8 cellular contexts compared by ENCODE assay signal in the genomic region with DNA sequence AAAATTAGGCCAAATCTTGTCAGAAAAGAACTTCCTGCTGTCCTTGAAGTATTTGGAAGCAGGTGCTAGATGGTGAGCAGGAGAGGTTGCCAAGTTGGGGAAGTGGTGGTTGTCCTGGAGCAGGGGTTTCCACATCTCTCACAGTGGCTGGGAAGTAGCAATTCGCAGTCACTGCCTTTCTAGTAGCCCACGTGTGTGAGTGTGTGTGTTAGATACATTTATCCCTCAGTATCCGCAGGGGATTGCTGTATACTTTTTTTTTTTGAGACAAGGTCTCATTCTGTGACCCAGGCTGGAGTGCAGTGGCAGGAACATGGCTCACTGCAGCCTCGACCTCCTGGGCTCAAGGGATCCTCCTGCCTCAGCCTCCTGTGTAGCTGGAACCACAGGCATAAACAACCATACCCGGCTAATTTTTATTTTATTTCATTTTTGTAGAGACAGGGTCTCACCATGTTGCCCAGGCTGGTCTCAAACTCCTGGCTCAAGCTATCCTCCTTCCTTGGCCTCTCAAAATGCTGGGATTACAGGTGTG. TPM values are rescaled to one million over a fixed set of nuclear protein-coding genes. Genes with fewer than 3 reads are reported as not detected.
DNase-seq lines count a peak whose midpoint lies in the region; ATAC-seq and TF ChIP-seq lines count a peak whose summit lies in the region.

No MANE protein-coding gene starts in this region.

- peak overlapping the region; percentile 90 for H3K27ac Mint-ChIP-seq in activated T-helper 1 cell treated with anti-CD3 and anti-CD28 coated beads, Interleukin-12 subunit alpha, Interleukin-12 subunit beta, Interleukin-2, Interleukin-4 antibody, amounts not matched to agents 30 ng/mL and 10 ng/mL and 1 ng/mL, durations not matched to agents 14 hours and 24 hours and 36 hours

- peaks cover 49% of the 10 kb centered on the region for H3K4me1 ChIP-seq in MM.1S (ENCODE audit: low read length)

- no peaks in the 10 kb centered on the region for H3K27me3 ChIP-seq in MM.1S (replicated peaks; ENCODE audit: insufficient read depth, low read length)

- no peak for TF ChIP-seq CTCF in MM.1S (IDR thresholded peaks at IDR 0.05; ENCODE audit: low read length)

- ATAC-seq in left ventricle myocardium superior (peak; percentile 34), HG03354 (IDR thresholded peaks at IDR 0.05; ENCODE audit: poor library complexity, severe bottlenecking, unreplicated experiment) (no peak), HG03342 (IDR thresholded peaks at IDR 0.05; ENCODE audit: unreplicated experiment) (no peak)

- no peaks in the 10 kb centered on the region for H3K9me3 ChIP-seq in MM.1S (replicated peaks; ENCODE audit: insufficient read depth, low read length)

- no peaks in the 10 kb centered on the region for H3K9me3 Mint-ChIP-seq in activated T-helper 1 cell treated with anti-CD3 and anti-CD28 coated beads, Interleukin-12 subunit alpha, Interleukin-12 subunit beta, Interleukin-2, Interleukin-4 antibody, amounts not matched to agents 30 ng/mL and 10 ng/mL and 1 ng/mL, durations not matched to agents 14 hours and 24 hours and 36 hours

- no peaks in the 10 kb centered on the region for H4K20me1 ChIP-seq in MM.1S (ENCODE audit: insufficient read depth, low read length)

- H3K9me2 ChIP-seq in MM.1S (replicated peaks; ENCODE audit: insufficient read depth, low read length), result no peaks in the 10 kb centered on the region

- H3K36me3 Mint-ChIP-seq in activated T-helper 1 cell treated with anti-CD3 and anti-CD28 coated beads, Interleukin-12 subunit alpha, Interleukin-12 subunit beta, Interleukin-2, Interleukin-4 antibody, amounts not matched to agents 30 ng/mL and 10 ng/mL and 1 ng/mL, durations not matched to agents 14 hours and 24 hours and 36 hours (ENCODE audit: low read depth), result peaks cover 2% of the 10 kb centered on the region

- DNase-seq in NCI-H2227 (lab: John Stamatoyannopoulos, UW; ENCODE audit: unreplicated experiment) (peak; percentile 12), NCI-H2227 treated with DMSO at 0.1 percent for 48 hours (lab: John Stamatoyannopoulos, UW) (no peak), MM.1S (peak; percentile 41), left ventricle myocardium superior (no peak), renal cortical epithelial cell (ENCODE audit: low read depth) (peak; percentile 51)
- DNase-seq in activated T-helper 1 cell treated with anti-CD3 and anti-CD28 coated beads, Interleukin-12 subunit alpha, Interleukin-12 subunit beta, Interleukin-2, Interleukin-4 antibody, amounts not matched to agents 30 ng/mL and 10 ng/mL and 1 ng/mL, durations not matched to agents 14 hours and 24 hours and 36 hours (ENCODE audit: low spot score), result no peak

- peaks cover 49% of the 10 kb centered on the region for H3K79me2 ChIP-seq in MM.1S (ENCODE audit: low read length)

- no peak overlapping the region for H2AFZ ChIP-seq in MM.1S (ENCODE audit: low read length)

- H3K4me2 ChIP-seq in MM.1S (ENCODE audit: low read depth, low read length), result peak overlapping the region; percentile 88

- peaks cover 38% of the 10 kb centered on the region for H3F3A ChIP-seq in MM.1S (ENCODE audit: insufficient read depth, low read length)

- intact Hi-C loops in activated T-helper 1 cell treated with anti-CD3 and anti-CD28 coated beads, Interleukin-12 subunit alpha, Interleukin-12 subunit beta, Interleukin-2, Interleukin-4 antibody, amounts not matched to agents 30 ng/mL and 10 ng/mL and 1 ng/mL, durations not matched to agents 14 hours and 24 hours and 36 hours (cut with micrococcal nuclease), result loop anchor here (5.0 to 10.0 kb wide), 3 partner anchors 237 to 428 kb away; partner anchors contain the start of gene SIN3A
- intact Hi-C loops in left ventricle myocardium superior (cut with micrococcal nuclease), result loop anchor here (10.0 kb wide), 1 partner anchor 61 kb away; no protein-coding TSS in a partner anchor

- H3K27ac ChIP-seq in MM.1S (ENCODE audit: low read length), result peak overlapping the region; percentile 72; the same call in 1 of the 2 replicates

- H3K9ac ChIP-seq in MM.1S (ENCODE audit: low read length), result peak overlapping the region; percentile 99

- peak overlapping the region; percentile 91 for H3K4me3 ChIP-seq in MM.1S (ENCODE audit: low read length)

- H3K4me3 Mint-ChIP-seq in activated T-helper 1 cell treated with anti-CD3 and anti-CD28 coated beads, Interleukin-12 subunit alpha, Interleukin-12 subunit beta, Interleukin-2, Interleukin-4 antibody, amounts not matched to agents 30 ng/mL and 10 ng/mL and 1 ng/mL, durations not matched to agents 14 hours and 24 hours and 36 hours, result peak overlapping the region; percentile 96

- H3K4me1 Mint-ChIP-seq in activated T-helper 1 cell treated with anti-CD3 and anti-CD28 coated beads, Interleukin-12 subunit alpha, Interleukin-12 subunit beta, Interleukin-2, Interleukin-4 antibody, amounts not matched to agents 30 ng/mL and 10 ng/mL and 1 ng/mL, durations not matched to agents 14 hours and 24 hours and 36 hours (ENCODE audit: low read depth), result peaks cover 25% of the 10 kb centered on the region

- no peaks in the 10 kb centered on the region for H3K36me3 ChIP-seq in MM.1S (replicated peaks; ENCODE audit: insufficient read depth, low read length)

- H3K27me3 Mint-ChIP-seq in activated T-helper 1 cell treated with anti-CD3 and anti-CD28 coated beads, Interleukin-12 subunit alpha, Interleukin-12 subunit beta, Interleukin-2, Interleukin-4 antibody, amounts not matched to agents 30 ng/mL and 10 ng/mL and 1 ng/mL, durations not matched to agents 14 hours and 24 hours and 36 hours (ENCODE audit: insufficient read depth), result no peaks in the 10 kb centered on the region

RNA-seq across cellular contexts. Expression of gene PPCDC, which starts 0.8 kb away (rescaled TPM):
- total RNA-seq in activated T-helper 1 cell treated with anti-CD3 and anti-CD28 coated beads, Interleukin-12 subunit alpha, Interleukin-12 subunit beta, Interleukin-2, Interleukin-4 antibody, amounts not matched to agents 30 ng/mL and 10 ng/mL and 1 ng/mL, durations not matched to agents 14 hours and 24 hours and 36 hours, result 25.0 and 27.1 TPM in 2 replicates
- 5.1 TPM for total RNA-seq in left ventricle myocardium superior
- total RNA-seq in renal cortical epithelial cell, result 8.7 TPM in 2 replicates

RNA-seq across cellular contexts. Expression of gene SCAMP5, which starts 28.8 kb away (rescaled TPM):
- 2.0 and 3.5 TPM in 2 replicates for total RNA-seq in activated T-helper 1 cell treated with anti-CD3 and anti-CD28 coated beads, Interleukin-12 subunit alpha, Interleukin-12 subunit beta, Interleukin-2, Interleukin-4 antibody, amounts not matched to agents 30 ng/mL and 10 ng/mL and 1 ng/mL, durations not matched to agents 14 hours and 24 hours and 36 hours
- 2.8 TPM for total RNA-seq in left ventricle myocardium superior
- 0.69 and 10.6 TPM in 2 replicates for total RNA-seq in renal cortical epithelial cell

Comparison
In these comparisons a context has a peak if more than half of its experiments do, and no peak if none do; other contexts are left out.
1. DNase-seq: peak in NCI-H2227 (single experiment), MM.1S (single experiment) and renal cortical epithelial cell (single experiment); none in NCI-H2227 treated with DMSO at 0.1 percent for 48 hours (single experiment), activated T-helper 1 cell treated with anti-CD3 and anti-CD28 coated beads, Interleukin-12 subunit alpha, Interleukin-12 subunit beta, Interleukin-2, Interleukin-4 antibody, amounts not matched to agents 30 ng/mL and 10 ng/mL and 1 ng/mL, durations not matched to agents 14 hours and 24 hours and 36 hours (single experiment) and left ventricle myocardium superior (single experiment).